Comparison of ENCODE assay signal across 13 cellular contexts in genomic region chr11:43989162-43989961, GRCh38. TPM values are rescaled to one million over a fixed set of nuclear protein-coding genes. Genes with fewer than 3 reads are reported as not detected.
A peak's percentile ranks its signal among the peaks of the same experiment; 100 is the strongest.
DNase-seq lines count a peak whose midpoint lies in the region; ATAC-seq and TF ChIP-seq lines count a peak whose summit lies in the region.
"Had no signal": no experiment of that assay in that cellular context is flagged by ENCODE, and none has a peak within 500 bp of the region (broad histone marks: within the 10 kb centered on the region; RNA-seq: fewer than 3 reads in every experiment).

No MANE protein-coding gene starts in this region.

- H3K27ac Mint-ChIP-seq in stimulated activated naive CD8-positive, alpha-beta T cell treated with anti-CD3 and anti-CD28 coated beads, Interleukin-15, amount 100 ng/mL, for 72 hours = peak overlapping the region in 1 of 2 donors; percentile 54
- H3K27ac Mint-ChIP-seq: CD4-positive, CD25-positive, alpha-beta regulatory T cell; T-helper 17 cell had no signal

- peaks cover 37% of the 10 kb centered on the region for H3K27me3 Mint-ChIP-seq in stimulated activated naive CD8-positive, alpha-beta T cell treated with anti-CD3 and anti-CD28 coated beads, Interleukin-15, amount 100 ng/mL, for 72 hours
- H3K27me3 Mint-ChIP-seq: CD4-positive, CD25-positive, alpha-beta regulatory T cell had no signal

- in situ Hi-C loops in gastrocnemius medialis (cut with MboI; ENCODE audit: low sequenced_read_pairs in 4 of 4) = no loop called here

- no peak overlapping the region for H3K4me3 Mint-ChIP-seq in stimulated activated naive CD8-positive, alpha-beta T cell treated with anti-CD3 and anti-CD28 coated beads, Interleukin-15, amount 100 ng/mL, for 72 hours
- H3K4me3 Mint-ChIP-seq: CD4-positive, CD25-positive, alpha-beta regulatory T cell; T-helper 17 cell had no signal

- no peaks in the 10 kb centered on the region for H3K27me3 ChIP-seq in HUES6 (ENCODE audit: control insufficient read depth, insufficient read depth, low read length)
- H3K27me3 ChIP-seq in ascending aorta = no peaks in the 10 kb centered on the region
- no peaks in the 10 kb centered on the region for H3K27me3 ChIP-seq in right atrium auricular region
- no peaks in the 10 kb centered on the region for H3K27me3 ChIP-seq in gastrocnemius medialis

- ATAC-seq in gastrocnemius medialis = peak in 1 of 2 donors; percentile 7
- ATAC-seq in GM21528 (IDR thresholded peaks at IDR 0.05; ENCODE audit: low FRiP score, unreplicated experiment) = no peak
- no peak for ATAC-seq in stimulated activated naive CD8-positive, alpha-beta T cell treated with anti-CD3 and anti-CD28 coated beads, Interleukin-15, amount 100 ng/mL, for 72 hours
- no peak for ATAC-seq in GM19351 (IDR thresholded peaks at IDR 0.05; ENCODE audit: unreplicated experiment)
- ATAC-seq in HG03439 (IDR thresholded peaks at IDR 0.05; ENCODE audit: unreplicated experiment) = no peak
- ATAC-seq: GM12878, T-helper 17 cell had no signal

- H3K9me3 ChIP-seq in HUES6 (ENCODE audit: control insufficient read depth, insufficient read depth, low read depth, low read length) (no peaks in the 10 kb centered on the region), ascending aorta (no peaks in the 10 kb centered on the region), right atrium auricular region (no peaks in the 10 kb centered on the region), gastrocnemius medialis (no peaks in the 10 kb centered on the region)

- no peaks in the 10 kb centered on the region for H3K9me3 Mint-ChIP-seq in stimulated activated naive CD8-positive, alpha-beta T cell treated with anti-CD3 and anti-CD28 coated beads, Interleukin-15, amount 100 ng/mL, for 72 hours

- no peaks in the 10 kb centered on the region for H3K36me3 ChIP-seq in HUES6 (ENCODE audit: control insufficient read depth, insufficient read depth, low read length)
- H3K36me3 ChIP-seq in ascending aorta = no peaks in the 10 kb centered on the region
- no peaks in the 10 kb centered on the region for H3K36me3 ChIP-seq in right atrium auricular region
- no peaks in the 10 kb centered on the region for H3K36me3 ChIP-seq in gastrocnemius medialis

- DNase-seq in ascending aorta (ENCODE audit: low spot score in 2 of 2) = peak in 1 of 2 donors; percentile 62
- DNase-seq in right atrium auricular region (ENCODE audit: low spot score) = no peak
- no peak for DNase-seq in gastrocnemius medialis
- DNase-seq in stimulated activated naive CD8-positive, alpha-beta T cell treated with anti-CD3 and anti-CD28 coated beads, Interleukin-15, amount 100 ng/mL, for 72 hours = no peak
- DNase-seq: CD4-positive, CD25-positive, alpha-beta regulatory T cell; small intestine; T-helper 17 cell had no signal

- intact Hi-C loops in ascending aorta (cut with DNase I) (loop anchor here (2.0 kb wide), 2 partner anchors 15 to 47 kb away; no protein-coding TSS in a partner anchor), gastrocnemius medialis (cut with DNase I; ENCODE audit: low total_unique reads) (loop anchor here (2.0 to 5.0 kb wide), 2 partner anchors 47 kb away; partner anchors contain the start of gene C11orf96)

- H3K4me3 ChIP-seq in HUES6 (ENCODE audit: low read depth, low read length) = no peak overlapping the region
- H3K4me3 ChIP-seq in ascending aorta = no peak overlapping the region
- H3K4me3 ChIP-seq in right atrium auricular region = no peak overlapping the region
- H3K4me3 ChIP-seq in gastrocnemius medialis = no peak overlapping the region
- H3K4me3 ChIP-seq: dorsolateral prefrontal cortex, GM12878 had no signal

- H3K4me1 ChIP-seq in HUES6 (ENCODE audit: control insufficient read depth, insufficient read depth, low read length) (peaks cover 33% of the 10 kb centered on the region), ascending aorta (peaks cover 9 to 38% of the 10 kb centered on the region in 2 donors), right atrium auricular region (peaks cover 0 to 67% of the 10 kb centered on the region in 2 donors), gastrocnemius medialis (peaks cover 35 to 58% of the 10 kb centered on the region in 2 donors)

- peak overlapping the region; percentile 7 for H3K9ac ChIP-seq in HUES6 (ENCODE audit: low read length)

- no peak overlapping the region for H3K27ac ChIP-seq in HUES6 (ENCODE audit: low read depth, low read length)
- peak overlapping the region; percentile 77 to 83 for H3K27ac ChIP-seq in ascending aorta
- H3K27ac ChIP-seq in right atrium auricular region = peak overlapping the region; percentile 61 to 77
- H3K27ac ChIP-seq in gastrocnemius medialis = peak overlapping the region; percentile 62 to 75 (median 72)

- TF ChIP-seq CTCF in ascending aorta (IDR thresholded peaks at IDR 0.05) (no peak), right atrium auricular region (IDR thresholded peaks at IDR 0.05) (no peak), gastrocnemius medialis (IDR thresholded peaks at IDR 0.05 in 4 of 5, conservative IDR thresholded peaks at IDR 0.05 in 1 of 5) (no peak)

- no peak for TF ChIP-seq POLR2A in gastrocnemius medialis (IDR thresholded peaks at IDR 0.05)

- no peaks in the 10 kb centered on the region for H3K4me1 Mint-ChIP-seq in stimulated activated naive CD8-positive, alpha-beta T cell treated with anti-CD3 and anti-CD28 coated beads, Interleukin-15, amount 100 ng/mL, for 72 hours

RNA-seq across cellular contexts. Expression of gene C11orf96, which starts 46.9 kb away (rescaled TPM):
- total RNA-seq in ascending aorta = 2,116 TPM
- total RNA-seq in right atrium auricular region = 100 to 1,000 TPM in 1 of 2 donors, 10 to 100 TPM in 1; 60.2 to 156 TPM
- 100 to 1,000 TPM in 1 of 4 donors, 10 to 100 TPM in 3; 22.4 to 220 (median 78.4) TPM for total RNA-seq in gastrocnemius medialis

RNA-seq across cellular contexts. Expression of gene ACCSL, which starts 58.4 kb away (rescaled TPM):
- total RNA-seq in ascending aorta = not detected
- not detected for total RNA-seq in right atrium auricular region
- total RNA-seq in gastrocnemius medialis = not detected
- total RNA-seq: CD4-positive, CD25-positive, alpha-beta regulatory T cell; GM12878 had no signal
